25 cellular contexts compared by ENCODE assay signal in the genomic region with DNA sequence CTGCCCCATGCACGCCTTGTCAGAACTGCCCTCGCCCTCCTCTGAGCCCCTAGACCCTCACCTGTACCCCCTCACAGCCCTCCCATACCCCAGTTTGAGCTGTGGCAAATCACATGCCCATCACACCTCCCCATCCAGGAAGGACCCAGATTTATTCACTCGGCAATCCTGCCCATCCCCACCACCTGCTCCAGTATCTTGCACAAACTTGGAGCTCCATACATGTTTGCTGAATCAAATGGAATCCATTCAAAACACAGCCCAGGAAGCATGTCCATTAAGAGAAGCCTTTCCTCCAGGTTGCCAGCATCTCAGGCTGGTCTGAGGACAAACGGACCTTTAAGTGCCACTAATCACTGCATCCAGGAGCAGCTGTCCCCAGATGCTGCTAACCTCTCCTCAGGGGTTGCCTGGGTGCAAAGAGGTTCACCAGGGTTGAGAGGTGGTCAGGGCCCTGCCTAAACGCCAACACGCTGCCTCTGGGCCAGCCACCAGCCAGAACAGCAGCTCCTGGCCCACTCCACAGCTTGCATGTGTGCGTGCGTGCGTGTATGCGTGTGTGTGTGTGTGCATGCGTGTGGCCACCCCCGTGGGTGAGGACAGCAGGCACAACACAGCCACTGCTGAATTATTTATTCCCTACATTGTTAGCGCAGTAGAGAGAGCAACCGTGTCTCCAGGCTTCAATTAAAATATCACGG. TPM values are rescaled to one million over a fixed set of nuclear protein-coding genes. Genes with fewer than 3 reads are reported as not detected.
"Had no signal": no experiment of that assay in that cellular context is flagged by ENCODE, and none has a peak within 500 bp of the region (broad histone marks: within the 10 kb centered on the region; RNA-seq: fewer than 3 reads in every experiment).

No MANE protein-coding gene starts in this region.

- H3K4me3 ChIP-seq: cardiac muscle cell, SJSA1 had no signal

- H3K36me3 Mint-ChIP-seq: activated CD8-positive, alpha-beta memory T cell treated with anti-CD3 and anti-CD28 coated beads, Interleukin-2, amount 10 ng/mL, durations not matched to agents 7 days and 5 days; activated naive CD4-positive, alpha-beta T cell treated with anti-CD3 and anti-CD28 coated beads, Interleukin-2, amount 10 ng/mL, durations not matched to agents 7 days and 5 days; activated naive CD8-positive, alpha-beta T cell had no signal

- H3K36me3 ChIP-seq: cardiac muscle cell, SJSA1 had no signal

- H3K4me1 ChIP-seq: SJSA1 had no signal

- H3K9ac ChIP-seq: SK-N-SH had no signal

- ATAC-seq: activated CD8-positive, alpha-beta memory T cell treated with anti-CD3 and anti-CD28 coated beads, Interleukin-2, amount 10 ng/mL, durations not matched to agents 7 days and 5 days; activated naive CD8-positive, alpha-beta T cell treated with anti-CD3 and anti-CD28 coated beads, Interleukin-2, amount 50 U/mL, for 24 hours; Panc1 had no signal

- DNase-seq: activated B cell treated with CpG ODN at 0.5 μM for 24 hours; activated CD4-positive, CD25-positive, alpha-beta regulatory T cell treated with anti-CD3 and anti-CD28 coated beads, Interleukin-2, amount 50 U/mL, for 72 hours; activated CD8-positive, alpha-beta memory T cell treated with anti-CD3 and anti-CD28 coated beads, Interleukin-2, amount 10 ng/mL, durations not matched to agents 7 days and 5 days; activated effector memory CD4-positive, alpha-beta T cell treated with Interleukin-2 at 50 U/mL for 16 hours; NCI-H1105; NCI-H1417 treated with DMSO at 0.1 percent for 48 hours; NCI-H187 treated with DMSO at 0.1 percent for 48 hours; NCI-H2081; NCI-H2171 treated with DMSO at 0.1 percent for 48 hours; NCI-H2227 treated with DMSO at 0.1 percent for 48 hours; NCI-H446; NCI-H524; SHP77 treated with DMSO at 0.1 percent for 48 hours; SK-N-SH had no signal

- H3K4me3 Mint-ChIP-seq: activated B cell treated with CpG ODN at 0.5 μM for 24 hours; activated CD4-positive, alpha-beta memory T cell treated with anti-CD3 and anti-CD28 coated beads, Interleukin-2, amount 10 ng/mL, durations not matched to agents 7 days and 5 days; activated CD8-positive, alpha-beta memory T cell treated with anti-CD3 and anti-CD28 coated beads, Interleukin-2, amount 10 ng/mL, durations not matched to agents 7 days and 5 days; activated naive CD4-positive, alpha-beta T cell treated with anti-CD3 and anti-CD28 coated beads, Interleukin-2, amount 10 ng/mL, durations not matched to agents 7 days and 5 days; activated naive CD8-positive, alpha-beta T cell; activated naive CD8-positive, alpha-beta T cell treated with anti-CD3 and anti-CD28 coated beads, Interleukin-2, amount 50 U/mL, for 24 hours; central memory CD8-positive, alpha-beta T cell; T-helper 1 cell treated with Interleukin-12 subunit alpha and Interleukin-12 subunit beta and Interleukin-4 antibody, amounts not matched to agents 30 μg/mL and 1 μg/mL, for 36 hours; T-helper 2 cell treated with Interferon-gamma antibody and Interleukin-4, amounts not matched to agents 5 μg/mL and 100 μg/mL, for 36 hours had no signal

- H3K4me2 ChIP-seq: SK-N-SH had no signal

- H3K4me1 Mint-ChIP-seq: activated B cell treated with CpG ODN at 0.5 μM for 24 hours; activated CD4-positive, alpha-beta memory T cell treated with anti-CD3 and anti-CD28 coated beads, Interleukin-2, amount 10 ng/mL, durations not matched to agents 7 days and 5 days; activated CD8-positive, alpha-beta memory T cell treated with anti-CD3 and anti-CD28 coated beads, Interleukin-2, amount 10 ng/mL, durations not matched to agents 7 days and 5 days; activated naive CD4-positive, alpha-beta T cell treated with anti-CD3 and anti-CD28 coated beads, Interleukin-2, amount 10 ng/mL, durations not matched to agents 7 days and 5 days; activated naive CD8-positive, alpha-beta T cell treated with anti-CD3 and anti-CD28 coated beads, Interleukin-2, amount 50 U/mL, for 24 hours; central memory CD8-positive, alpha-beta T cell had no signal

- H3K9me3 Mint-ChIP-seq: activated B cell treated with CpG ODN at 0.5 μM for 24 hours; activated CD4-positive, alpha-beta memory T cell treated with anti-CD3 and anti-CD28 coated beads, Interleukin-2, amount 10 ng/mL, durations not matched to agents 7 days and 5 days; activated naive CD4-positive, alpha-beta T cell treated with anti-CD3 and anti-CD28 coated beads, Interleukin-2, amount 10 ng/mL, durations not matched to agents 7 days and 5 days; activated naive CD8-positive, alpha-beta T cell treated with anti-CD3 and anti-CD28 coated beads, Interleukin-2, amount 50 U/mL, for 24 hours; central memory CD8-positive, alpha-beta T cell; T-helper 1 cell treated with Interleukin-12 subunit alpha and Interleukin-12 subunit beta and Interleukin-4 antibody, amounts not matched to agents 30 μg/mL and 1 μg/mL, for 36 hours; T-helper 2 cell treated with Interferon-gamma antibody and Interleukin-4, amounts not matched to agents 5 μg/mL and 100 μg/mL, for 36 hours had no signal

- H3K27ac Mint-ChIP-seq: activated B cell treated with CpG ODN at 0.5 μM for 24 hours; activated CD4-positive, alpha-beta memory T cell treated with anti-CD3 and anti-CD28 coated beads, Interleukin-2, amount 10 ng/mL, durations not matched to agents 7 days and 5 days; activated CD8-positive, alpha-beta memory T cell treated with anti-CD3 and anti-CD28 coated beads, Interleukin-2, amount 10 ng/mL, durations not matched to agents 7 days and 5 days; activated naive CD4-positive, alpha-beta T cell treated with anti-CD3 and anti-CD28 coated beads, Interleukin-2, amount 10 ng/mL, durations not matched to agents 7 days and 5 days; activated naive CD8-positive, alpha-beta T cell; activated naive CD8-positive, alpha-beta T cell treated with anti-CD3 and anti-CD28 coated beads, Interleukin-2, amount 50 U/mL, for 24 hours; T-helper 1 cell treated with Interleukin-12 subunit alpha and Interleukin-12 subunit beta and Interleukin-4 antibody, amounts not matched to agents 30 μg/mL and 1 μg/mL, for 36 hours; T-helper 2 cell treated with Interferon-gamma antibody and Interleukin-4, amounts not matched to agents 5 μg/mL and 100 μg/mL, for 36 hours had no signal

- H3K9me3 ChIP-seq: SJSA1, SK-N-SH had no signal

- H3K27ac ChIP-seq: cardiac muscle cell, SJSA1, VCaP had no signal

RNA-seq across cellular contexts. Expression of gene GRM4, which starts 31.0 kb away (rescaled TPM):
- polyA plus RNA-seq: SK-N-SH had no signal
